ENCODE assay signal across 6 cellular contexts in the genomic region with DNA sequence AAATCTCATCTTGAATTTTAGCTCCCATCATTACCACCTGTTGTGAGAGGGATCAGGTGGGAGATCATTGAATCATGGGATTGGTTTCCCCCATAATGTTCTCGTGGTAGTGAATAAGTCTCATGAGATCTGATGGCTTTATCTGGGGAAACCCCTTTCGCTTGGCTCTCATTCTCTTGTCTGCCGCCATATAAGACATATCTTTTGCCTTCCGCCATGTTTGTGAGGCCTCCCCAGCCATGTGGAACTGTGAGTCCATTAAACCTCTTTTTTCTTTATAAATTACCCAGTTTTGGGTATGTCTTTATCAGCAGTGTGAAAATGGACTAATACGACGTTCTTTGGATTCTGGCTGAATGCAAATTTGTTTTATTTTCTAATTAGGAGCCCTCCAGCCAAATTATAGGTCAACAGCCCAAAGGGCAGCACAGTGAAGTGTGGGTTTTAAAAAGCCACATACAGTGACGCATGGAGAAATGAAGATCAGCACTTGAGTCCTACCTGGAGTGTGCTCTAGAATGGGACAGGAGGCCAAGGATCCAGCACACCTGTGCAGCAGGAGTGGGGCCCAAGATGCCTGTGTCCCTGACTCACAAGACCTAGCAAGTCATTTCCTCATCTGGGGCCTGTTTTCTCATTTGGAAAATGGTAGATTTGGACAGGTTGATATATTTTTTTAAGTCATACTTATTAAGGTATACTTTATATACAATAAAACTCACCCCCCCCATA.
"Had no signal": no experiment of that assay in that cellular context is flagged by ENCODE, and none has a peak within 500 bp of the region (broad histone marks: within the 10 kb centered on the region; RNA-seq: fewer than 3 reads in every experiment).

No MANE protein-coding gene starts in this region.

- ATAC-seq: GM23338, K562 had no signal

- H3K4me3 ChIP-seq: GM23338, K562 had no signal

- H3K4me3 Mint-ChIP-seq: GM23338, H9 had no signal

- H3K27ac Mint-ChIP-seq: GM23338, H9 had no signal

- H3K9me3 Mint-ChIP-seq: GM23338, H9 had no signal

- DNase-seq: H9, HCEC 1CT, IMR-90, KG1 had no signal
